Comparison of ENCODE assay signal across 9 cellular contexts in genomic region chr17:39244016-39244599, GRCh38. TPM values are rescaled to one million over a fixed set of nuclear protein-coding genes. Genes with fewer than 3 reads are reported as not detected.
DNase-seq lines count a peak whose midpoint lies in the region; ATAC-seq and TF ChIP-seq lines count a peak whose summit lies in the region.
"Had no signal": no experiment of that assay in that cellular context is flagged by ENCODE, and none has a peak within 500 bp of the region (broad histone marks: within the 10 kb centered on the region; RNA-seq: fewer than 3 reads in every experiment).

No MANE protein-coding gene starts in this region.

- in situ Hi-C loops in G401 (cut with HindIII; ENCODE audit: low sequenced_read_pairs): loop anchor here (10.0 kb wide), 1 partner anchor 131 kb away; no protein-coding TSS in a partner anchor

- H3K4me3 ChIP-seq in choroid plexus epithelial cell (ENCODE audit: low read depth, low read length): no peak overlapping the region
- H3K4me3 ChIP-seq: gastrocnemius medialis had no signal

- DNase-seq in activated effector memory CD4-positive, alpha-beta T cell treated with anti-CD3 and anti-CD28 coated beads, Interleukin-2, amount 50 U/mL, for 16 hours: peak; percentile 54
- no peak for DNase-seq in activated effector memory CD4-positive, alpha-beta T cell treated with Interleukin-2 at 50 U/mL for 16 hours
- DNase-seq in MV-4-11 (lab: John Stamatoyannopoulos, UW): peak; percentile 15
- peak; percentile 18 for DNase-seq in choroid plexus epithelial cell (ENCODE audit: low read depth)
- DNase-seq in sciatic nerve (ENCODE audit: low spot score): no peak
- no peak for DNase-seq in G401 (ENCODE audit: low spot score)
- DNase-seq in central memory CD4-positive, alpha-beta T cell: no peak

- ATAC-seq in sciatic nerve (peak; percentile 48), HG03175 (IDR thresholded peaks at IDR 0.05; ENCODE audit: unreplicated experiment) (no peak)

- TF ChIP-seq CTCF in choroid plexus epithelial cell (conservative IDR thresholded peaks at IDR 0.05; ENCODE audit: low read depth, low read length): no peak

- intact Hi-C loops in sciatic nerve (cut with DNase I): no loop called here

RNA-seq across cellular contexts. Expression of gene STAC2, which starts 18.4 kb away (rescaled TPM):
- total RNA-seq in sciatic nerve: 0.49 TPM
- 0.03 TPM in 1 of 2 replicates, not detected in the other for total RNA-seq in G401 (2014; rRNA removed; shearing (Covaris generic))
- total RNA-seq: gastrocnemius medialis had no signal

RNA-seq across cellular contexts. Expression of gene RPL19, which starts 44.0 kb away (rescaled TPM):
- 1,170 TPM for total RNA-seq in sciatic nerve
- 3,500 and 4,218 TPM in 2 replicates for total RNA-seq in G401 (2014; rRNA removed; shearing (Covaris generic))

RNA-seq across cellular contexts. Expression of gene CACNB1, which starts 46.6 kb away (rescaled TPM):
- total RNA-seq in sciatic nerve: 16.9 TPM
- 6.4 and 7.6 TPM in 2 replicates for total RNA-seq in G401 (2014; rRNA removed; shearing (Covaris generic))

Comparison
In these comparisons a context has a peak if more than half of its experiments do, and no peak if none do; other contexts are left out.
1. DNase-seq: peak in activated effector memory CD4-positive, alpha-beta T cell treated with anti-CD3 and anti-CD28 coated beads, Interleukin-2, amount 50 U/mL, for 16 hours (single experiment), MV-4-11 (single experiment) and choroid plexus epithelial cell (single experiment); none in activated effector memory CD4-positive, alpha-beta T cell treated with Interleukin-2 at 50 U/mL for 16 hours (single experiment), sciatic nerve (single experiment), G401 (single experiment) and central memory CD4-positive, alpha-beta T cell (single experiment).